7 cellular contexts compared by ENCODE assay signal in genomic region chr11:33917402-33917801, GRCh38. TPM values are rescaled to one million over a fixed set of nuclear protein-coding genes. Genes with fewer than 3 reads are reported as not detected.
"Had no signal": no experiment of that assay in that cellular context is flagged by ENCODE, and none has a peak within 500 bp of the region (broad histone marks: within the 10 kb centered on the region; RNA-seq: fewer than 3 reads in every experiment).

No MANE protein-coding gene starts in this region.

RNA-seq across cellular contexts. Expression of gene LMO2, which starts 25.5 kb away (rescaled TPM):
- total RNA-seq: activated naive CD4-positive, alpha-beta T cell treated with anti-CD3 and anti-CD28 coated beads for 36 hours; activated naive CD4-positive, alpha-beta T cell treated with anti-CD3 and anti-CD28 coated beads, Interleukin-2, amount 50 U/mL, for 72 hours; activated T-cell treated with anti-CD3 and anti-CD28 coated beads, Interleukin-2, amount 50 U/mL, for 72 hours; activated T-helper 1 cell treated with anti-CD3 and anti-CD28 coated beads, Interleukin-12 subunit alpha, Interleukin-12 subunit beta, Interleukin-2, Interleukin-4 antibody, amounts not matched to agents 30 ng/mL and 10 ng/mL and 1 ng/mL, durations not matched to agents 14 hours and 24 hours and 36 hours; activated T-helper 17 cell treated with anti-CD3 and anti-CD28 coated beads, Interleukin-2, amount 50 U/mL, for 72 hours; activated T-helper 2 cell treated with anti-CD3 and anti-CD28 coated beads, Interferon-gamma antibody, Interleukin-2, Interleukin-4, amounts not matched to agents 10 μg/mL and 5 μg/mL and 100 μg/mL, durations not matched to agents 14 hours and 24 hours and 36 hours; chondrocyte had no signal
